In the genomic region with DNA sequence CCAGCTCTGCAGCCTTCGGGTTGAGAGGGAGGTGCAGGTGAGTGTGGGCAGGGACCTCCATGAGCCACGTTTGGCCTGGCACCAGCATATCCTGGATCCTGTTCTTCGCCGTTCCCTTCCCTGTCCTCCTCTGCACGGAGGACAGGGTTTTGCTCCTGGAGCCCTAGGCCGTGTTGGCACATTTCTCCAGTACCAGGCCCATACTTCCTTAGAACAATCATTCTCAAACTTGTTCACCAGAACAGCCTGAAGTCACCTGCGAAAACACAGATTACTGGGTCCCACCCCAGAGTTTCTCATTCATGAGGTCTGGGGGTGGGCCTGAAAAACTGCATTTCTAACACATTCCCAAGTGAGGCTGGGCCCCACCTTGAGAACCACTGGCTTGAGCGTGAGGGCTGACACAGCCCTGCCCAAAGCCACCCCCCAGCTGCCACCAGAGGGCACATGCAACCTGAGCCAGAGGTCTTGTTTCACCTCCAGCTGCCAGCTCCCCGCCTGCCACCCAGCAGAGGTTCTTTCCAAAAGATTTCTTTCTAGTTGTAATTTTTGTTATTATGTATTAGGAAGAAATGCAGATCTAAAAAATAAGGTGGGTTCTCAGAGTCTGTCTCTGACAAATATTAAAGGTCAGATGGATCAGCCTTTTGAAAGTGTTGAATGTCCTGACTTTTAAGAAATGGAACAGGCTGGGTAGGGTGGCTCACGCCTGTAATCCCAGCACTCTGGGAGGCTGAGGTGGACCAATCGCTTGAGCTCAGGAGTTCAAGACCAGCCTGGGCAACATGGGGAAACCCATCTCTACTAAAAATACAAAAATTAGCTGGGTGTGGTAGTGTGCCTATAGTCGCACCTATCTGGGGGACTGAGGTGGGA, we compare ENCODE assay signal across 8 cellular contexts. TPM values are rescaled to one million over a fixed set of nuclear protein-coding genes. Genes with fewer than 3 reads are reported as not detected.
DNase-seq lines count a peak whose midpoint lies in the region; ATAC-seq and TF ChIP-seq lines count a peak whose summit lies in the region.

No MANE protein-coding gene starts in this region.

- peaks cover 10% of the 10 kb centered on the region for H3K36me3 ChIP-seq in effector memory CD4-positive, alpha-beta T cell (ENCODE audit: control insufficient read depth, insufficient read depth, low read length)
- peaks cover 8% of the 10 kb centered on the region for H3K36me3 ChIP-seq in neural cell (ENCODE audit: insufficient read depth, low read length)

- H3K4me2 ChIP-seq in neural cell (ENCODE audit: low read length) = no peak overlapping the region

- no peak overlapping the region for H3K4me3 Mint-ChIP-seq in type B pancreatic cell

- H3K9me2 ChIP-seq in neural cell (ENCODE audit: insufficient read depth, low read length) = no peaks in the 10 kb centered on the region

- TF ChIP-seq CTCF in neural cell (IDR thresholded peaks at IDR 0.05; ENCODE audit: poor library complexity, severe bottlenecking) = peak; percentile 23
- peak; percentile 67 for TF ChIP-seq CTCF in type B pancreatic cell (conservative IDR thresholded peaks at IDR 0.05)

- H3K27ac ChIP-seq in effector memory CD4-positive, alpha-beta T cell (ENCODE audit: insufficient read depth, low read length, poor library complexity, severe bottlenecking) = no peak overlapping the region
- no peak overlapping the region for H3K27ac ChIP-seq in neural cell (ENCODE audit: low read length)

- H3K9ac ChIP-seq in neural cell (ENCODE audit: low read length) = no peak overlapping the region

- no peaks in the 10 kb centered on the region for H3K79me2 ChIP-seq in neural cell (replicated peaks; ENCODE audit: insufficient read depth, low read length)

- no peaks in the 10 kb centered on the region for H3K9me3 Mint-ChIP-seq in type B pancreatic cell

- no peak overlapping the region for H2AFZ ChIP-seq in neural cell (ENCODE audit: low read depth, low read length)

- ATAC-seq in GM21360 (IDR thresholded peaks at IDR 0.05; ENCODE audit: unreplicated experiment) = no peak
- ATAC-seq in GM19023 (IDR thresholded peaks at IDR 0.05; ENCODE audit: unreplicated experiment) = no peak

- peaks cover 7% of the 10 kb centered on the region for H3K4me1 ChIP-seq in effector memory CD4-positive, alpha-beta T cell (ENCODE audit: control insufficient read depth, insufficient read depth, low read length, poor library complexity, severe bottlenecking)

- no peak for TF ChIP-seq EP300 in neural cell (conservative IDR thresholded peaks at IDR 0.05; ENCODE audit: poor library complexity, severe bottlenecking)

- TF ChIP-seq RAD21 in neural cell (conservative IDR thresholded peaks at IDR 0.05) = no peak

- H3K27ac Mint-ChIP-seq in type B pancreatic cell = peak overlapping the region; percentile 93

- peak; percentile 74 for DNase-seq in DMS53 (lab: John Stamatoyannopoulos, UW)
- DNase-seq in LoVo (ENCODE audit: low spot score) = peak; percentile 38
- peak; percentile 33 to 52 for DNase-seq in activated CD4-positive, alpha-beta T cell treated with anti-CD3 and anti-CD28 coated beads, Interleukin-2, amount 50 U/mL, for 24 hours (ENCODE audit: low read depth in 1 of 2, low spot score in 1 of 2)
- peak; percentile 29 to 50 (median 46) for DNase-seq in effector memory CD4-positive, alpha-beta T cell
- no peak for DNase-seq in type B pancreatic cell (ENCODE audit: extremely low spot score, unreplicated experiment)

- H3K9me3 ChIP-seq in effector memory CD4-positive, alpha-beta T cell (ENCODE audit: control insufficient read depth, low read length) = no peaks in the 10 kb centered on the region
- H3K9me3 ChIP-seq in neural cell (ENCODE audit: low read length) = no peaks in the 10 kb centered on the region

- no peaks in the 10 kb centered on the region for H3K27me3 Mint-ChIP-seq in type B pancreatic cell

- peaks cover 6% of the 10 kb centered on the region for H3K36me3 Mint-ChIP-seq in type B pancreatic cell

- H3K4me3 ChIP-seq in effector memory CD4-positive, alpha-beta T cell (ENCODE audit: insufficient read depth, low read depth, low read length, poor library complexity, severe bottlenecking) = no peak overlapping the region
- no peak overlapping the region for H3K4me3 ChIP-seq in neural cell (ENCODE audit: low read length)

- H4K20me1 ChIP-seq in neural cell (ENCODE audit: insufficient read depth) = no peaks in the 10 kb centered on the region

- H3K4me1 Mint-ChIP-seq in type B pancreatic cell (ENCODE audit: unreplicated experiment) = peaks cover 30% of the 10 kb centered on the region

- no peaks in the 10 kb centered on the region for H3F3A ChIP-seq in neural cell (ENCODE audit: insufficient read depth, low read length, poor library complexity, severe bottlenecking)

- H3K27me3 ChIP-seq in effector memory CD4-positive, alpha-beta T cell (replicated peaks; ENCODE audit: control insufficient read depth, insufficient read depth, low read length, poor library complexity, severe bottlenecking) = no peaks in the 10 kb centered on the region
- H3K27me3 ChIP-seq in neural cell (ENCODE audit: insufficient read depth, low read depth, low read length) = no peaks in the 10 kb centered on the region

TF ChIP-seq in neural cell, 6 proteins besides CTCF, POLR2A, EP300 and RAD21:
- TF ChIP-seq MXI1 (conservative IDR thresholded peaks at IDR 0.05; ENCODE audit: poor library complexity, severe bottlenecking) = no peak
- TF ChIP-seq SMC3 (conservative IDR thresholded peaks at IDR 0.05; ENCODE audit: poor library complexity) = no peak
- no peak for TF ChIP-seq TAF1 (IDR thresholded peaks at IDR 0.05; ENCODE audit: low read depth)
- TF ChIP-seq, protein P1, sequence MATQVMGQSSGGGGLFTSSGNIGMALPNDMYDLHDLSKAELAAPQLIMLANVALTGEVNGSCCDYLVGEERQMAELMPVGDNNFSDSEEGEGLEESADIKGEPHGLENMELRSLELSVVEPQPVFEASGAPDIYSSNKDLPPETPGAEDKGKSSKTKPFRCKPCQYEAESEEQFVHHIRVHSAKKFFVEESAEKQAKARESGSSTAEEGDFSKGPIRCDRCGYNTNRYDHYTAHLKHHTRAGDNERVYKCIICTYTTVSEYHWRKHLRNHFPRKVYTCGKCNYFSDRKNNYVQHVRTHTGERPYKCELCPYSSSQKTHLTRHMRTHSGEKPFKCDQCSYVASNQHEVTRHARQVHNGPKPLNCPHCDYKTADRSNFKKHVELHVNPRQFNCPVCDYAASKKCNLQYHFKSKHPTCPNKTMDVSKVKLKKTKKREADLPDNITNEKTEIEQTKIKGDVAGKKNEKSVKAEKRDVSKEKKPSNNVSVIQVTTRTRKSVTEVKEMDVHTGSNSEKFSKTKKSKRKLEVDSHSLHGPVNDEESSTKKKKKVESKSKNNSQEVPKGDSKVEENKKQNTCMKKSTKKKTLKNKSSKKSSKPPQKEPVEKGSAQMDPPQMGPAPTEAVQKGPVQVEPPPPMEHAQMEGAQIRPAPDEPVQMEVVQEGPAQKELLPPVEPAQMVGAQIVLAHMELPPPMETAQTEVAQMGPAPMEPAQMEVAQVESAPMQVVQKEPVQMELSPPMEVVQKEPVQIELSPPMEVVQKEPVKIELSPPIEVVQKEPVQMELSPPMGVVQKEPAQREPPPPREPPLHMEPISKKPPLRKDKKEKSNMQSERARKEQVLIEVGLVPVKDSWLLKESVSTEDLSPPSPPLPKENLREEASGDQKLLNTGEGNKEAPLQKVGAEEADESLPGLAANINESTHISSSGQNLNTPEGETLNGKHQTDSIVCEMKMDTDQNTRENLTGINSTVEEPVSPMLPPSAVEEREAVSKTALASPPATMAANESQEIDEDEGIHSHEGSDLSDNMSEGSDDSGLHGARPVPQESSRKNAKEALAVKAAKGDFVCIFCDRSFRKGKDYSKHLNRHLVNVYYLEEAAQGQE (IDR thresholded peaks at IDR 0.05; ENCODE audit: borderline replicate concordance) = no peak
- no peak for TF ChIP-seq EZH2 (IDR thresholded peaks at IDR 0.05; ENCODE audit: borderline replicate concordance, insufficient read depth, low read length, poor library complexity, severe bottlenecking)
- TF ChIP-seq POLR2AphosphoS5 (IDR thresholded peaks at IDR 0.05) = no peak
TF ChIP-seq in neural cell: peak in this region for 0.

RNA-seq across cellular contexts. Expression of a gene that starts 39.6 kb away (rescaled TPM):
- polyA plus RNA-seq in neural cell = 0.22 and 0.54 TPM in 2 replicates
- not detected in 2 replicates for polyA minus RNA-seq in neural cell
- 20.7 and 21.3 TPM in 2 replicates for total RNA-seq in type B pancreatic cell (ENCODE audit: low replicate concordance)
